Comparison of ENCODE assay signal across 12 cellular contexts in the genomic region with DNA sequence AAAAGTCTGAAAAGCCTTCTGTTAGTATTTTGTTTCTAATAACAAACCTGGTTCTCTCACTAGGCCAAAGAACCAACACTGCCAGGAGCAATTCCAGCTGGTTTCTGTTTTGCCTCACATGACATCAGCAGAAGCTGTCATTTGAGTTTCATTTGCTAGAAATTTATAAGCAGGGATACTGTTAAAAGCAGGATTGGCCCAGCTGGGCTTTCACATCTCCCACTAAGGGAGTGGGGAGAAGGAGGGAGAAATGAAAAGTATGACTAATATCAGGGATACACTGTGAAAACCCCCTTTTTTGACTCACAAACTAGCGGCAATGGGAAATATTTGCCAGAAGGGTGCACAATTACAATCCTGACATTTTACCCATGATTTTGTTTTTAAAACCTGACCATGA. TPM values are rescaled to one million over a fixed set of nuclear protein-coding genes. Genes with fewer than 3 reads are reported as not detected.
DNase-seq lines count a peak whose midpoint lies in the region; ATAC-seq, FAIRE-seq and TF ChIP-seq lines count a peak whose summit lies in the region.
"Had no signal": no experiment of that assay in that cellular context is flagged by ENCODE, and none has a peak within 500 bp of the region (broad histone marks: within the 10 kb centered on the region; RNA-seq: fewer than 3 reads in every experiment).

No MANE protein-coding gene starts in this region.

- peaks cover 100% of the 10 kb centered on the region for H3K79me2 ChIP-seq in SK-N-SH (ENCODE audit: insufficient read depth)

- peaks cover 29% of the 10 kb centered on the region for H3F3A ChIP-seq in SK-N-SH (replicated peaks; ENCODE audit: insufficient read depth)

- ATAC-seq in pancreas, result peak in 3 of 4 donors; percentile 22 to 36 (median 24)
- no peak for ATAC-seq in GM18511 (IDR thresholded peaks at IDR 0.05; ENCODE audit: unreplicated experiment)

- no peak overlapping the region for H2AFZ ChIP-seq in SK-N-SH (ENCODE audit: low read depth)

- no peaks in the 10 kb centered on the region for H3K9me3 ChIP-seq in BE2C
- no peaks in the 10 kb centered on the region for H3K9me3 ChIP-seq in SK-N-SH
- H3K9me3 ChIP-seq in pancreas, result no peaks in the 10 kb centered on the region

- no peaks in the 10 kb centered on the region for H3K36me3 ChIP-seq in BE2C
- H3K36me3 ChIP-seq in SK-N-SH (replicated peaks in 1 of 2; ENCODE audit: control insufficient read depth in 1 of 2, insufficient read depth in 2 of 2, low read length in 1 of 2), result peaks cover 6 to 25% of the 10 kb centered on the region in 2 experiments
- no peaks in the 10 kb centered on the region for H3K36me3 ChIP-seq in pancreas

- no peak for TF ChIP-seq CTCF in BE2C (IDR thresholded peaks at IDR 0.05; ENCODE audit: low read depth, low read length)
- peak; percentile 32; the same call in 1 of the 2 replicates for TF ChIP-seq CTCF in SK-N-SH (IDR thresholded peaks at IDR 0.05)
- peak; percentile 8 for TF ChIP-seq CTCF in fibroblast of the aortic adventitia (IDR thresholded peaks at IDR 0.05; ENCODE audit: insufficient read depth, low read length)
- TF ChIP-seq CTCF in pancreas (IDR thresholded peaks at IDR 0.05), result no peak

- H3K27me3 ChIP-seq in BE2C (no peaks in the 10 kb centered on the region), SK-N-SH (ENCODE audit: insufficient read depth) (no peaks in the 10 kb centered on the region), pancreas (no peaks in the 10 kb centered on the region)

- H3K9ac ChIP-seq in SK-N-SH, result peak overlapping the region; percentile 60

- peaks cover 16% of the 10 kb centered on the region for H4K20me1 ChIP-seq in SK-N-SH (ENCODE audit: insufficient read depth)

- DNase-seq in BE2C, result peak; percentile 43
- DNase-seq in SK-N-SH, result peak; percentile 58
- DNase-seq in fibroblast of the aortic adventitia (ENCODE audit: low read depth), result peak; percentile 90
- DNase-seq in pancreas, result no peak
- DNase-seq in NCI-H1048 (lab: John Stamatoyannopoulos, UW), result no peak
- no peak for DNase-seq in activated T-cell treated with anti-CD3 and anti-CD28 coated beads, Interleukin-2, amount 50 U/mL, for 48 hours
- DNase-seq in D341Med (ENCODE audit: low spot score), result no peak
- DNase-seq: activated naive CD8-positive, alpha-beta T cell treated with anti-CD3 and anti-CD28 coated beads for 36 hours; H7; KG1; stimulated activated CD8-positive, alpha-beta memory T cell treated with anti-CD3 and anti-CD28 coated beads, Interleukin-4, amount 100 ng/mL, for 48 hours had no signal

- POLR2A ChIA-PET in SK-N-SH (lab: Yijun Ruan, JAX), result interaction anchor here (0.8 kb wide), 1 partner anchor 305 kb away, joined by 3 read pairs; no protein-coding TSS in a partner anchor

- no peaks in the 10 kb centered on the region for H3K9me2 ChIP-seq in SK-N-SH

- no peak for TF ChIP-seq RAD21 in SK-N-SH (IDR thresholded peaks at IDR 0.05; ENCODE audit: low read length)

- WGBS in SK-N-SH (ENCODE audit: low lambda C conversion rate), result 18% methylated on average over 1 of the region's 1 CpG
- 74 to 81% methylated on average over 1 of the region's 1 CpG for WGBS in pancreas, 2 donors

- intact Hi-C loops in pancreas (cut with DNase I), result no loop called here

- peak overlapping the region; percentile 82 for H3K4me2 ChIP-seq in SK-N-SH

- H3K27ac ChIP-seq in SK-N-SH (ENCODE audit: low read depth in 2 of 2, low read length in 1 of 2), result peak overlapping the region; percentile 92 to 96
- peak overlapping the region in 1 of 4 donors; percentile 6 for H3K27ac ChIP-seq in pancreas

- TF ChIP-seq EP300 in SK-N-SH (IDR thresholded peaks at IDR 0.05; ENCODE audit: borderline replicate concordance in 1 of 2, low read depth in 1 of 2, low read length in 1 of 2), result peak in 1 of 2 experiments; percentile 71; a peak in 2 of 4 replicates

- no peak overlapping the region for H3K4me3 ChIP-seq in BE2C (ENCODE audit: low read depth, low read length)
- peak overlapping the region; percentile 60 to 77; a peak in 3 of 4 replicates for H3K4me3 ChIP-seq in SK-N-SH (ENCODE audit: low read depth in 2 of 2, low read length in 1 of 2)
- peak overlapping the region; percentile 99 for H3K4me3 ChIP-seq in fibroblast of the aortic adventitia (ENCODE audit: low read depth, low read length)
- no peak overlapping the region for H3K4me3 ChIP-seq in pancreas

- H3K4me1 ChIP-seq in BE2C (peaks cover 23% of the 10 kb centered on the region), SK-N-SH (ENCODE audit: control insufficient read depth in 1 of 2, insufficient read depth in 2 of 2, low read depth in 1 of 2, low read length in 1 of 2) (peaks cover 35 to 45% of the 10 kb centered on the region in 2 experiments; a peak in 3 of 4 replicates), pancreas (no peaks in the 10 kb centered on the region)

- CTCF ChIA-PET in SK-N-SH (lab: Yijun Ruan, JAX), result interaction anchor here (0.6 to 4.8 kb wide), 8 partner anchors 53 to 1230 kb away, joined by 3 to 31 read pairs (median 4); partner anchors contain the start of genes ATG3 and SLC35A5

- peak; percentile 85 for FAIRE-seq in pancreas (lab: Jason Lieb, UNC)

TF ChIP-seq in SK-N-SH, 30 proteins besides CTCF, POLR2A, EP300 and RAD21 (continues in another document):
- peak; percentile 72; the same call in 1 of the 2 replicates for TF ChIP-seq POLR2AphosphoS5 (IDR thresholded peaks at IDR 0.05; ENCODE audit: low read depth, low read length)
- TF ChIP-seq JUND (IDR thresholded peaks at IDR 0.05), result peak; percentile 60
- peak; percentile 95 for TF ChIP-seq TCF12 (IDR thresholded peaks at IDR 0.05)
- TF ChIP-seq, protein P1, sequence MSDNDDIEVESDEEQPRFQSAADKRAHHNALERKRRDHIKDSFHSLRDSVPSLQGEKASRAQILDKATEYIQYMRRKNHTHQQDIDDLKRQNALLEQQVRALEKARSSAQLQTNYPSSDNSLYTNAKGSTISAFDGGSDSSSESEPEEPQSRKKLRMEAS (IDR thresholded peaks at IDR 0.05; ENCODE audit: low read depth), result peak; percentile 35; the same call in 1 of the 2 replicates
- no peak for TF ChIP-seq CHD2 (IDR thresholded peaks at IDR 0.05; ENCODE audit: low read length, partially characterized antibody)
- 0 out of 2 replicates have a peak, but pooled peaks have one; percentile 20 for TF ChIP-seq RXRA (IDR thresholded peaks at IDR 0.05; ENCODE audit: borderline replicate concordance, low read depth)
- TF ChIP-seq ZBTB33 (IDR thresholded peaks at IDR 0.05; ENCODE audit: borderline replicate concordance, low read depth), result no peak
- no peak for TF ChIP-seq YY1 (IDR thresholded peaks at IDR 0.05; ENCODE audit: low read depth)
- no peak for TF ChIP-seq MXI1 (IDR thresholded peaks at IDR 0.05; ENCODE audit: low read depth, low read length)
- TF ChIP-seq FOXJ3 (CRISPR knock-in tag; IDR thresholded peaks at IDR 0.05), result no peak
- TF ChIP-seq FOSL2 (IDR thresholded peaks at IDR 0.05; ENCODE audit: borderline replicate concordance, low read depth), result 0 out of 2 replicates have a peak, but pooled peaks have one; percentile 48
- no peak for TF ChIP-seq TAF1 (IDR thresholded peaks at IDR 0.05; ENCODE audit: borderline replicate concordance, low read depth, low read length)
- peak; percentile 54; the same call in 1 of the 2 replicates for TF ChIP-seq RCOR1 (IDR thresholded peaks at IDR 0.05; ENCODE audit: low read length)
- TF ChIP-seq SIN3A (IDR thresholded peaks at IDR 0.05; ENCODE audit: borderline replicate concordance, low read depth, low read length), result peak; percentile 92
- no peak for TF ChIP-seq ELF1 (IDR thresholded peaks at IDR 0.05)
- peak; percentile 31; the same call in 1 of the 2 replicates for TF ChIP-seq TEAD4 (IDR thresholded peaks at IDR 0.05; ENCODE audit: borderline replicate concordance, insufficient read depth)
- TF ChIP-seq MEF2A (IDR thresholded peaks at IDR 0.05; ENCODE audit: borderline replicate concordance, low read depth), result peak; percentile 34; the same call in 1 of the 2 replicates
- TF ChIP-seq, protein P2, sequence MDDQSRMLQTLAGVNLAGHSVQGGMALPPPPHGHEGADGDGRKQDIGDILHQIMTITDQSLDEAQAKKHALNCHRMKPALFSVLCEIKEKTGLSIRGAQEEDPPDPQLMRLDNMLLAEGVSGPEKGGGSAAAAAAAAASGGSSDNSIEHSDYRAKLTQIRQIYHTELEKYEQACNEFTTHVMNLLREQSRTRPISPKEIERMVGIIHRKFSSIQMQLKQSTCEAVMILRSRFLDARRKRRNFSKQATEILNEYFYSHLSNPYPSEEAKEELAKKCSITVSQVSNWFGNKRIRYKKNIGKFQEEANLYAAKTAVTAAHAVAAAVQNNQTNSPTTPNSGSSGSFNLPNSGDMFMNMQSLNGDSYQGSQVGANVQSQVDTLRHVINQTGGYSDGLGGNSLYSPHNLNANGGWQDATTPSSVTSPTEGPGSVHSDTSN (IDR thresholded peaks at IDR 0.05), result peak; percentile 87

RNA-seq across cellular contexts. Expression of gene CCDC80, which starts 5.3 kb away (rescaled TPM):
- polyA plus RNA-seq in BE2C (2012; ENCODE audit: insufficient read depth, insufficient read length, low read depth), result 9.5 TPM
- polyA plus RNA-seq in SK-N-SH (2012; rRNA removed) (83.4 and 103 TPM in 2 replicates), pancreas (10 to 100 TPM in 1 of 2 donors, 1 to 10 TPM in 1; 6.9 to 12.7 TPM)
- polyA plus RNA-seq in SK-N-SH (2012; cell fraction: cytosol; rRNA removed), result 113 and 151 TPM in 2 replicates
- polyA plus RNA-seq in SK-N-SH (2012; cell fraction: nucleus; rRNA removed), result 90.9 and 120 TPM in 2 replicates
- total RNA-seq in fibroblast of the aortic adventitia (ENCODE audit: low replicate concordance) (614 and 2,284 TPM in 2 replicates), pancreas (100 to 1,000 TPM in 1 of 6 donors, 10 to 100 TPM in 3, 1 to 10 TPM in 2; 6.1 to 100 (median 30.1) TPM)
- total RNA-seq: activated naive CD8-positive, alpha-beta T cell treated with anti-CD3 and anti-CD28 coated beads for 36 hours had no signal

Comparison
In these comparisons a context has a peak if more than half of its experiments do, and no peak if none do; other contexts are left out.
1. DNase-seq: peak in BE2C (single experiment), SK-N-SH (single experiment) and fibroblast of the aortic adventitia (single experiment); none in pancreas (0 of 6), NCI-H1048 (single experiment), activated T-cell treated with anti-CD3 and anti-CD28 coated beads, Interleukin-2, amount 50 U/mL, for 48 hours (0 of 2) and D341Med (single experiment).
2. H3K4me3 ChIP-seq: peak in SK-N-SH (2 of 2) and fibroblast of the aortic adventitia (single experiment); none in BE2C (single experiment) and pancreas (0 of 4).
3. CTCF ChIP-seq: peak in SK-N-SH (single experiment) and fibroblast of the aortic adventitia (single experiment); none in BE2C (single experiment) and pancreas (0 of 4).